In genomic region chr10:49170632-49171325, GRCh38 we compare ENCODE assay signal across 1 cellular context.
TF ChIP-seq lines count a peak whose summit lies in the region.

No MANE protein-coding gene starts in this region.

TF ChIP-seq in HEK293, 187 proteins besides CTCF, POLR2A, EP300 and RAD21 (continued from another document):
- TF ChIP-seq, protein P1, sequence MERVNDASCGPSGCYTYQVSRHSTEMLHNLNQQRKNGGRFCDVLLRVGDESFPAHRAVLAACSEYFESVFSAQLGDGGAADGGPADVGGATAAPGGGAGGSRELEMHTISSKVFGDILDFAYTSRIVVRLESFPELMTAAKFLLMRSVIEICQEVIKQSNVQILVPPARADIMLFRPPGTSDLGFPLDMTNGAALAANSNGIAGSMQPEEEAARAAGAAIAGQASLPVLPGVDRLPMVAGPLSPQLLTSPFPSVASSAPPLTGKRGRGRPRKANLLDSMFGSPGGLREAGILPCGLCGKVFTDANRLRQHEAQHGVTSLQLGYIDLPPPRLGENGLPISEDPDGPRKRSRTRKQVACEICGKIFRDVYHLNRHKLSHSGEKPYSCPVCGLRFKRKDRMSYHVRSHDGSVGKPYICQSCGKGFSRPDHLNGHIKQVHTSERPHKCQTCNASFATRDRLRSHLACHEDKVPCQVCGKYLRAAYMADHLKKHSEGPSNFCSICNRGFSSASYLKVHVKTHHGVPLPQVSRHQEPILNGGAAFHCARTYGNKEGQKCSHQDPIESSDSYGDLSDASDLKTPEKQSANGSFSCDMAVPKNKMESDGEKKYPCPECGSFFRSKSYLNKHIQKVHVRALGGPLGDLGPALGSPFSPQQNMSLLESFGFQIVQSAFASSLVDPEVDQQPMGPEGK (tag by site-specific recombination; IDR thresholded peaks at IDR 0.05), result no peak
